1 cellular context compared by ENCODE assay signal in the genomic region with DNA sequence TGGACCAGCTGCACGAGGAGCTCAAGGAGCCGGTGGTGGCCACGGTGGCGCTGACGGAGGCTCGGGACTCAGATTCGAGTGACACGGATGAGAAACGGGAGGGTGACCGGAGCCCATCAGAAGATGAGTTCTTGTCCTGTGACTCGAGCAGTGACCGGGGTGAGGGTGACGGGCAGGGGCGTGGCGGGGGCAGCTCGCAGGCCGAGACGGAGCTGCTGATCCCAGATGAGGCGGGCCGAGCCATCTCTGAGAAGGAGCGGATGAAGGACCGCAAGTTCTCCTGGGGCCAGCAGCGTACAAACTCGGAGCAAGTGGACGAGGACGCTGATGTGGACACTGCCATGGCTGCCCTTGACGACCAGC.
TF ChIP-seq lines count a peak whose summit lies in the region.

No MANE protein-coding gene starts in this region.

TF ChIP-seq in H1, 55 proteins besides CTCF, POLR2A, EP300 and RAD21:
- TF ChIP-seq RXRA (IDR thresholded peaks at IDR 0.05; ENCODE audit: insufficient read depth, low read depth, low read length) (no peak), BACH1 (IDR thresholded peaks at IDR 0.05; ENCODE audit: low read length) (no peak), SP2 (IDR thresholded peaks at IDR 0.05; ENCODE audit: low read length) (no peak), PHF8 (conservative IDR thresholded peaks at IDR 0.05; ENCODE audit: low read depth, low read length) (no peak), TAF1 (IDR thresholded peaks at IDR 0.05; ENCODE audit: low read depth, low read length) (no peak)
- TF ChIP-seq, protein P1, sequence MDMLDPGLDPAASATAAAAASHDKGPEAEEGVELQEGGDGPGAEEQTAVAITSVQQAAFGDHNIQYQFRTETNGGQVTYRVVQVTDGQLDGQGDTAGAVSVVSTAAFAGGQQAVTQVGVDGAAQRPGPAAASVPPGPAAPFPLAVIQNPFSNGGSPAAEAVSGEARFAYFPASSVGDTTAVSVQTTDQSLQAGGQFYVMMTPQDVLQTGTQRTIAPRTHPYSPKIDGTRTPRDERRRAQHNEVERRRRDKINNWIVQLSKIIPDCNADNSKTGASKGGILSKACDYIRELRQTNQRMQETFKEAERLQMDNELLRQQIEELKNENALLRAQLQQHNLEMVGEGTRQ (IDR thresholded peaks at IDR 0.05; ENCODE audit: low read length), result no peak
TF ChIP-seq in H1: peak in this region for 0.
